ENCODE assay signal across 23 cellular contexts in the genomic region with DNA sequence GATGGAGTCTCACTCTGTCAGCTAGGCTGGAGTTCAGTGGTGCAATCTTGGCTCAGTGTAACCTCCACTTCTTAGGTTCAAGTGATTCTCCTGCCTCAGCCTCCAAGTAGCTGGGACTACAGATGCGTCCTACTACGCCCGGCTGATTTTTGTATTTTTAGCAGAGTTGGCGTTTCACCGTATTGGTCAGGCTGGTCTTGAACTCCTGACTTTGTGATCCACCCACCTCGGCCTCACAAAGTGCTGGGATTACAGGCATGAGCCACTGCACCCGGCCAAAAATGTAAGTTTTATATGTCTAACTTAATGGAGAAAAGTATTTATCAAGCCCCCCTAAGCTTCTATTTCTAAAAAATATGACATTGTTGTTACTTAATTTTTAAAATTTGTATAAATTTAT.
"Had no signal": no experiment of that assay in that cellular context is flagged by ENCODE, and none has a peak within 500 bp of the region (broad histone marks: within the 10 kb centered on the region; RNA-seq: fewer than 3 reads in every experiment).

No MANE protein-coding gene starts in this region.

- DNase-seq: colonic mucosa; cortex of kidney; dermis blood vessel endothelial cell; dorsolateral prefrontal cortex; effector CD4-positive, alpha-beta T cell; effector CD8-positive, alpha-beta T cell; effector memory CD4-positive, alpha-beta T cell; effector memory CD8-positive, alpha-beta T cell; endodermal cell; erythroblast; esophagus squamous epithelium; foreskin fibroblast; foreskin keratinocyte; foreskin melanocyte; gastrocnemius medialis; glutamatergic neuron; heart left ventricle; heart right ventricle had no signal

- H3K36me3 ChIP-seq: colonic mucosa, esophagus muscularis mucosa, esophagus squamous epithelium, gastrocnemius medialis, gastroesophageal sphincter, heart left ventricle, heart right ventricle had no signal

- H3K27ac ChIP-seq: colonic mucosa, coronary artery, dorsolateral prefrontal cortex, epithelial cell of prostate, esophagus muscularis mucosa, esophagus squamous epithelium, foreskin keratinocyte, gastrocnemius medialis, gastroesophageal sphincter, heart left ventricle, heart right ventricle had no signal

- H3K27me3 ChIP-seq: colonic mucosa, dorsolateral prefrontal cortex, esophagus muscularis mucosa, esophagus squamous epithelium, foreskin keratinocyte, gastrocnemius medialis, gastroesophageal sphincter, heart left ventricle, heart right ventricle had no signal

- H3K4me3 ChIP-seq: colonic mucosa, coronary artery, dorsolateral prefrontal cortex, esophagus muscularis mucosa, esophagus squamous epithelium, gastrocnemius medialis, gastroesophageal sphincter, heart left ventricle, heart right ventricle had no signal

- ATAC-seq: effector memory CD8-positive, alpha-beta T cell; esophagus mucosa; foreskin keratinocyte; gastrocnemius medialis; gastroesophageal sphincter; heart left ventricle; heart right ventricle had no signal

- H3K9me3 ChIP-seq: colonic mucosa, esophagus muscularis mucosa, esophagus squamous epithelium had no signal

- H3K4me1 ChIP-seq: colonic mucosa, esophagus muscularis mucosa, esophagus squamous epithelium, foreskin keratinocyte, gastrocnemius medialis, gastroesophageal sphincter, heart left ventricle, heart right ventricle had no signal
